6 cellular contexts compared by ENCODE assay signal in the genomic region with DNA sequence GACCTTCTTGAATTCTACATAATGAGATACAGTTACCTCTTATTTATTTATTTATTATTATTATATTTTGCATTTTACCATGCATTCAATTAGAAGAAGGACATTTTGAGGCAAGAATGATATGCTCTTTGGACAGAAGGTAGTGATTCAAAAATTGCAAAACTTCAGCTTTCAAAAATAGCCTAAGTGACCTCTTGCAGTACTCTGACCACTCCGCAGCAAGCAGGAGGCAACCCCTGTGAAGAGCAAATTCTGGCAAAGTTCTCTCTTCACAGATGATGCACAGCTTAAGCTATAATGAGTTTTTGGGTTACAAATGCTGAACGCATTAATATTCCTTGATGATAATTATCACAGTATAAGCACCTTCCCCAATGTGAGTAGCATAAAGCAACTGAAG.
"Had no signal": no experiment of that assay in that cellular context is flagged by ENCODE, and none has a peak within 500 bp of the region (broad histone marks: within the 10 kb centered on the region; RNA-seq: fewer than 3 reads in every experiment).

No MANE protein-coding gene starts in this region.

- ATAC-seq: GM23338, HepG2 had no signal

- H2AFZ ChIP-seq: GM23338 had no signal

- H3K36me3 Mint-ChIP-seq: IgD-negative memory B cell had no signal

- H3K4me3 ChIP-seq: GM23338 had no signal

- H3K4me3 Mint-ChIP-seq: GM23338, H9, IgD-negative memory B cell had no signal

- H3K4me2 ChIP-seq: GM23338 had no signal

- H3K4me1 Mint-ChIP-seq: IgD-negative memory B cell had no signal

- DNase-seq: H9, HCEC 1CT, KBM-7 had no signal

- H3K27ac Mint-ChIP-seq: GM23338, H9, IgD-negative memory B cell had no signal
